ENCODE assay signal across 30 cellular contexts in the genomic region with DNA sequence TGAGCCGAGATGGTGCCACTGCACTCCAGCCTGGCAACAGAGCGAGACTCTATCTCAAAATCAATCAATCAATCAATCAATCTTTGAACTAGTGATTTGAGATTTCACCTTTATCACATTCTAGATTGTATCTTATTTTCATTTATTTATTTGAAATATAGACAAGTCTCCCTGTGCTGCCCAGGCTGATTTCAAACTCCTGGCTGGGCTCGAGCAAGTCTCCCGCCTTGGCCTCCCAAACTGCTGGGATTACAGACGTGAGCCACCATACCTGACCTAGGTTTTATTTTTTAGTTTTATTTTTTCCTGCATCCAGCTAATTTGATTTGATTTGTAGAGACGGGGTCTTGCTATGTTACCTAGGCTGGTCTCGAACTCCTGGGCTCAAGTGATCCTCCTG. TPM values are rescaled to one million over a fixed set of nuclear protein-coding genes. Genes with fewer than 3 reads are reported as not detected.
"Had no signal": no experiment of that assay in that cellular context is flagged by ENCODE, and none has a peak within 500 bp of the region (broad histone marks: within the 10 kb centered on the region; RNA-seq: fewer than 3 reads in every experiment).

No MANE protein-coding gene starts in this region.

- H3K9ac ChIP-seq: parathyroid adenoma had no signal

- FAIRE-seq: keratinocyte, urothelium cell line had no signal

- H3K27ac Mint-ChIP-seq: dendritic cell treated with granulocyte-macrophage colony-stimulating factor and Interleukin-4, amounts not matched to agents 40 ng/mL and 50 ng/mL, for 4 days; endodermal cell; memory B cell; natural killer cell had no signal

- H3K9me3 Mint-ChIP-seq: dendritic cell treated with granulocyte-macrophage colony-stimulating factor and Interleukin-4, amounts not matched to agents 40 ng/mL and 50 ng/mL, for 4 days; endodermal cell; memory B cell; natural killer cell had no signal

- H3K27me3 ChIP-seq: colonic mucosa, gastrocnemius medialis, neutrophil, right atrium auricular region, testis, tibial nerve, upper lobe of left lung had no signal

- ATAC-seq: esophagus mucosa; gastrocnemius medialis; left ventricle myocardium superior; natural killer cell; stimulated activated naive CD8-positive, alpha-beta T cell treated with anti-CD3 and anti-CD28 coated beads, Interleukin-15, Interleukin-2, amounts not matched to agents 100 U/mL and 50 U/mL, for 24 hours had no signal

- H3K4me3 ChIP-seq: colonic mucosa, gastrocnemius medialis, lung, prostate gland, right atrium auricular region, skin epidermis, testis, tibial nerve, upper lobe of left lung had no signal

- DNase-seq: colonic mucosa; effector CD8-positive, alpha-beta T cell; endodermal cell; gastrocnemius medialis; head of caudate nucleus; left ventricle myocardium superior; natural killer cell; stimulated activated CD4-positive, alpha-beta T cell treated with anti-CD3 and anti-CD28 coated beads, Interleukin-15, amount 100 ng/mL, for 24 hours; stimulated activated CD4-positive, alpha-beta T cell treated with anti-CD3 and anti-CD28 coated beads, Interleukin-2, amount 100 ng/mL, for 48 hours; stimulated activated CD8-positive, alpha-beta memory T cell treated with anti-CD3 and anti-CD28 coated beads, Interleukin-4, amount 100 ng/mL, for 48 hours; stimulated activated naive CD8-positive, alpha-beta T cell treated with anti-CD3 and anti-CD28 coated beads, Interleukin-15, Interleukin-2, amounts not matched to agents 100 U/mL and 50 U/mL, for 24 hours; substantia nigra; testis; upper lobe of left lung had no signal

- H2AFZ ChIP-seq: parathyroid adenoma had no signal

- H3K27ac ChIP-seq: colonic mucosa, epithelial cell of prostate, gastrocnemius medialis, neutrophil, parathyroid adenoma, prostate gland, right atrium auricular region, skin epidermis, testis, tibial nerve, upper lobe of left lung had no signal

- H3K36me3 ChIP-seq: colonic mucosa, prostate gland, right atrium auricular region had no signal

- H3K4me1 ChIP-seq: colonic mucosa, gastrocnemius medialis, parathyroid adenoma, prostate gland, right atrium auricular region, tibial nerve, upper lobe of left lung had no signal

- H3K27me3 Mint-ChIP-seq: dendritic cell treated with granulocyte-macrophage colony-stimulating factor and Interleukin-4, amounts not matched to agents 40 ng/mL and 50 ng/mL, for 4 days; memory B cell had no signal

- H3K4me3 Mint-ChIP-seq: dendritic cell treated with granulocyte-macrophage colony-stimulating factor and Interleukin-4, amounts not matched to agents 40 ng/mL and 50 ng/mL, for 4 days; endodermal cell; memory B cell; natural killer cell had no signal

- H3K79me2 ChIP-seq: parathyroid adenoma had no signal

- H3K36me3 Mint-ChIP-seq: natural killer cell had no signal

- H3K4me1 Mint-ChIP-seq: endodermal cell, memory B cell, natural killer cell had no signal

- H3K9me3 ChIP-seq: colonic mucosa, gastrocnemius medialis, neutrophil, prostate gland, right atrium auricular region, testis, tibial nerve, upper lobe of left lung had no signal

RNA-seq across cellular contexts. Expression of a gene that starts 17.1 kb away (rescaled TPM):
- total RNA-seq: esophagus mucosa, glomerular endothelial cell, left ventricle myocardium superior, mononuclear cell, omental fat pad, right atrium auricular region, tibial nerve had no signal
- polyA plus RNA-seq: keratinocyte had no signal
